In genomic region chr18:68282232-68282631, GRCh38 we compare ENCODE assay signal across 29 cellular contexts.
"Had no signal": no experiment of that assay in that cellular context is flagged by ENCODE, and none has a peak within 500 bp of the region (broad histone marks: within the 10 kb centered on the region; RNA-seq: fewer than 3 reads in every experiment).

No MANE protein-coding gene starts in this region.

- H3K27me3 ChIP-seq: neutrophil, pancreas, right lobe of liver, sigmoid colon, spleen, suprapubic skin, testis, tibial artery, transverse colon, upper lobe of right lung, uterus had no signal

- H3K9me3 ChIP-seq: neutrophil, pancreas, psoas muscle, right lobe of liver, sigmoid colon, spleen, suprapubic skin, testis, tibial artery, transverse colon, upper lobe of right lung, uterus had no signal

- H3K4me3 ChIP-seq: pancreas, psoas muscle, right lobe of liver, sigmoid colon, spleen, suprapubic skin, testis, tibial artery, transverse colon, upper lobe of right lung, uterus had no signal

- DNase-seq: naive thymus-derived CD8-positive, alpha-beta T cell; nephron progenitor cell; nucleus accumbens; pancreas; posterior cingulate gyrus; psoas muscle; right cardiac atrium; right lobe of liver; sigmoid colon; small intestine; spleen; stimulated activated CD4-positive, alpha-beta T cell treated with anti-CD3 and anti-CD28 coated beads, Interleukin-12 subunit alpha, Interleukin-12 subunit beta, amount 100 ng/mL, for 4 hours; stimulated activated CD4-positive, alpha-beta T cell treated with anti-CD3 and anti-CD28 coated beads, Interleukin-1b, Interleukin-23, amount 100 ng/mL, for 48 hours; stimulated activated CD4-positive, alpha-beta T cell treated with anti-CD3 and anti-CD28 coated beads, Interleukin-4, amount 100 ng/mL, for 1 hour; stimulated activated CD4-positive, alpha-beta T cell treated with anti-CD3 and anti-CD28 coated beads, Interleukin-4, amount 100 ng/mL, for 4 hours; stimulated activated CD8-positive, alpha-beta memory T cell treated with anti-CD3 and anti-CD28 coated beads, Interleukin-4, amount 100 ng/mL, for 48 hours; stimulated activated naive CD4-positive, alpha-beta T cell; stimulated activated naive CD8-positive, alpha-beta T cell treated with anti-CD3 and anti-CD28 coated beads, Interleukin-15, amount 100 ng/mL, for 72 hours; stimulated activated naive CD8-positive, alpha-beta T cell treated with anti-CD3 and anti-CD28 coated beads, Interleukin-15, Interleukin-2, amounts not matched to agents 100 U/mL and 50 U/mL, for 24 hours; substantia nigra; testis; tibial artery; transverse colon; upper lobe of right lung; uterus had no signal

- FAIRE-seq: pancreas, small intestine had no signal

- H3K27ac ChIP-seq: neutrophil, pancreas, psoas muscle, right lobe of liver, sigmoid colon, spleen, suprapubic skin, testis, tibial artery, transverse colon, upper lobe of right lung, uterus had no signal

- H3K4me1 ChIP-seq: pancreas, psoas muscle, right lobe of liver, sigmoid colon, spleen, suprapubic skin, testis, tibial artery, transverse colon, upper lobe of right lung, uterus had no signal

- H3K36me3 ChIP-seq: neutrophil, pancreas, right lobe of liver, sigmoid colon, spleen, suprapubic skin, tibial artery, transverse colon, upper lobe of right lung, uterus had no signal

- ATAC-seq: naive thymus-derived CD8-positive, alpha-beta T cell; natural killer cell treated with Interleukin-12 subunit alpha and Interleukin-12 subunit beta and Interleukin-15 and Interleukin-18, amount 100 ng/mL, for 72 hours; pancreas; psoas muscle; right cardiac atrium; right lobe of liver; stimulated activated memory B cell treated with anti-CD40 and anti-IgM and Interleukin-4, amounts not matched to agents 10 μg/mL and 1 μg/mL and 100 μg/mL, for 72 hours; stimulated activated naive CD8-positive, alpha-beta T cell treated with anti-CD3 and anti-CD28 coated beads, Interleukin-15, amount 100 ng/mL, for 72 hours; stimulated activated naive CD8-positive, alpha-beta T cell treated with anti-CD3 and anti-CD28 coated beads, Interleukin-15, Interleukin-2, amounts not matched to agents 100 U/mL and 50 U/mL, for 24 hours; upper lobe of right lung had no signal
